ENCODE assay signal across 11 cellular contexts in the genomic region with DNA sequence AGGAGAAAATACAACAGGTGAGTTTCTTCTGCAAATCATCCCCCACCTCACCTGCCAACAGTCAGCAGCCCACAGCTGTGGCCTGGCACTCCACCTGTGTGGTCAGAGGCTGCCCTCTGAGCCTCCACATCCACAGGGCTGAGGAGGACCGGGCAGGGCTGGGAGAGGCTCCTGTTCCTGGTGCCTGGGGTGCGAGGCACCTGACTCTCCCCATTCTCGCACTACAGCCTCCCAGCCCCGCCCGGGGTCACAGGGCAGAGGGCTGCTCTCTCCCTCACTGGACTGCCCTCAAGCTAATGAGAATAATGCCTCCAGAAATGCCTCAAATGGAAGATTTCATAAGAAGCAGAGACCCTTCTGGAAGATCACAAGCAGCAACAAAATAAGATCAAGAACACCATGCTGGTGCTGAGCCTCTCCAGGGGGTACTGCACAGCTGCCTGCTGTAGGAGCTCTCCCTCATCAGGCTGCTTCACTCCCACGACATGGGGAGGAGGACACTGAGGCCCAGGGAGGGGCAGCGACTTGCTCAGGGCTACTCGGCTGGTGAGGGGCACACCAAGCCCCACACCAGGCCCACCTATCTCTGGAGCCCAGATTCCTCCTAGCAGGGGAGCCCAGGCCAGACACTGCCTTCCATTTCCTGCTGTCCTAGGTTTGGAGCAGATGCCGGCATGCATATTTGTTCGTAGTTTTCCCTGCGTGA.
DNase-seq lines count a peak whose midpoint lies in the region; ATAC-seq and TF ChIP-seq lines count a peak whose summit lies in the region.
"Had no signal": no experiment of that assay in that cellular context is flagged by ENCODE, and none has a peak within 500 bp of the region (broad histone marks: within the 10 kb centered on the region; RNA-seq: fewer than 3 reads in every experiment).

No MANE protein-coding gene starts in this region.

- peak; percentile 33 for DNase-seq in lower lobe of right lung
- no peak for DNase-seq in HAP-1 (ENCODE audit: low spot score in 2 of 2)
- DNase-seq in sigmoid colon: no peak
- no peak for DNase-seq in OCI-LY7 (ENCODE audit: low spot score)
- no peak for DNase-seq in NCI-H1436 (lab: John Stamatoyannopoulos, UW)
- DNase-seq: activated naive CD4-positive, alpha-beta T cell treated with anti-CD3 and anti-CD28 coated beads, Interleukin-2, amount 10 ng/mL, durations not matched to agents 7 days and 5 days; cerebellar nuclear complex had no signal

- POLR2A ChIA-PET in OCI-LY7 (lab: Charles Lee): no interaction called here

- no peak overlapping the region for H3K4me3 Mint-ChIP-seq in IgD-negative memory B cell
- no peak overlapping the region for H3K4me3 Mint-ChIP-seq in stimulated activated memory B cell treated with anti-CD40 and anti-IgM and Interleukin-4, amounts not matched to agents 10 μg/mL and 1 μg/mL and 100 μg/mL, for 72 hours
- H3K4me3 Mint-ChIP-seq: activated naive CD4-positive, alpha-beta T cell treated with anti-CD3 and anti-CD28 coated beads, Interleukin-2, amount 10 ng/mL, durations not matched to agents 7 days and 5 days had no signal

- H2AFZ ChIP-seq in OCI-LY7 (ENCODE audit: low read length): no peak overlapping the region

- H3K36me3 Mint-ChIP-seq in IgD-negative memory B cell: peaks cover under 1% of the 10 kb centered on the region
- H3K36me3 Mint-ChIP-seq in stimulated activated memory B cell treated with anti-CD40 and anti-IgM and Interleukin-4, amounts not matched to agents 10 μg/mL and 1 μg/mL and 100 μg/mL, for 72 hours: peaks cover 19% of the 10 kb centered on the region

- H3K79me2 ChIP-seq in OCI-LY7 (ENCODE audit: insufficient read depth, low read depth, low read length): peaks cover 13% of the 10 kb centered on the region; the same call in 1 of the 2 replicates

- H3K27me3 ChIP-seq in lower lobe of right lung (ENCODE audit: low read depth) (no peaks in the 10 kb centered on the region), HAP-1 (ENCODE audit: low read depth) (no peaks in the 10 kb centered on the region), sigmoid colon (no peaks in the 10 kb centered on the region)

- H3K9me3 Mint-ChIP-seq in IgD-negative memory B cell: no peaks in the 10 kb centered on the region
- no peaks in the 10 kb centered on the region for H3K9me3 Mint-ChIP-seq in stimulated activated memory B cell treated with anti-CD40 and anti-IgM and Interleukin-4, amounts not matched to agents 10 μg/mL and 1 μg/mL and 100 μg/mL, for 72 hours
- H3K9me3 Mint-ChIP-seq: activated naive CD4-positive, alpha-beta T cell treated with anti-CD3 and anti-CD28 coated beads, Interleukin-2, amount 10 ng/mL, durations not matched to agents 7 days and 5 days had no signal

- no peak for TF ChIP-seq CTCF in lower lobe of right lung (IDR thresholded peaks at IDR 0.05)
- no peak for TF ChIP-seq CTCF in sigmoid colon (IDR thresholded peaks at IDR 0.05)
- TF ChIP-seq CTCF in OCI-LY7 (conservative IDR thresholded peaks at IDR 0.05; ENCODE audit: low read length): no peak

- CTCF ChIA-PET in OCI-LY7 (lab: Charles Lee; ENCODE audit: unreplicated experiment): interaction anchor here (0.6 kb wide), 2 partner anchors 9 to 1639 kb away, joined by 3 read pairs; no protein-coding TSS in a partner anchor

- H3K27ac ChIP-seq in angular gyrus (ENCODE audit: low read depth, low read length) (peak overlapping the region; percentile 74), lower lobe of right lung (peak overlapping the region; percentile 32), sigmoid colon (no peak overlapping the region), OCI-LY7 (ENCODE audit: low read depth, low read length, poor library complexity, severe bottlenecking) (no peak overlapping the region)

- no peak for ATAC-seq in lower lobe of right lung
- no peak for ATAC-seq in stimulated activated memory B cell treated with anti-CD40 and anti-IgM and Interleukin-4, amounts not matched to agents 10 μg/mL and 1 μg/mL and 100 μg/mL, for 72 hours

- H3K9me3 ChIP-seq in lower lobe of right lung (no peaks in the 10 kb centered on the region), HAP-1 (no peaks in the 10 kb centered on the region), sigmoid colon (no peaks in the 10 kb centered on the region), OCI-LY7 (ENCODE audit: low read length) (no peaks in the 10 kb centered on the region)

- peaks cover 67% of the 10 kb centered on the region for H3K4me1 ChIP-seq in lower lobe of right lung
- peaks cover 15% of the 10 kb centered on the region for H3K4me1 ChIP-seq in HAP-1
- H3K4me1 ChIP-seq in sigmoid colon: peaks cover 0 to 47% (median 27%) of the 10 kb centered on the region in 4 donors
- H3K4me1 ChIP-seq in OCI-LY7 (ENCODE audit: insufficient read depth, low read length, poor library complexity, severe bottlenecking): no peaks in the 10 kb centered on the region

- intact Hi-C loops in lower lobe of right lung (cut with DNase I) (no loop called here), sigmoid colon (cut with DNase I) (no loop called here), OCI-LY7 (cut with micrococcal nuclease; ENCODE audit: unreplicated experiment) (no loop called here)

- H3K36me3 ChIP-seq in lower lobe of right lung (peaks cover 8% of the 10 kb centered on the region), HAP-1 (replicated peaks) (no peaks in the 10 kb centered on the region; the same call in 1 of the 2 replicates), sigmoid colon (peaks cover 0 to 14% (median 2%) of the 10 kb centered on the region in 4 donors), OCI-LY7 (ENCODE audit: insufficient read depth, low read length) (peaks cover 78% of the 10 kb centered on the region)

- H3K4me3 ChIP-seq in lower lobe of right lung (no peak overlapping the region), HAP-1 (no peak overlapping the region), sigmoid colon (no peak overlapping the region), OCI-LY7 (ENCODE audit: low read depth, low read length, poor library complexity, severe bottlenecking) (no peak overlapping the region)
- H3K4me3 ChIP-seq: smooth muscle cell had no signal

- no peaks in the 10 kb centered on the region; the same call in 1 of the 2 replicates for H4K20me1 ChIP-seq in OCI-LY7 (ENCODE audit: insufficient read depth, low read length)

- TF ChIP-seq EP300 in sigmoid colon (IDR thresholded peaks at IDR 0.05): no peak

- in situ Hi-C loops in HAP-1 (cut with MboI; ENCODE audit: low sequenced_read_pairs): no loop called here

- H3K4me1 Mint-ChIP-seq in IgD-negative memory B cell: peaks cover 10 to 27% (median 25%) of the 10 kb centered on the region in 3 donors
- H3K4me1 Mint-ChIP-seq in stimulated activated memory B cell treated with anti-CD40 and anti-IgM and Interleukin-4, amounts not matched to agents 10 μg/mL and 1 μg/mL and 100 μg/mL, for 72 hours: peaks cover 49% of the 10 kb centered on the region

- H3K27me3 Mint-ChIP-seq in IgD-negative memory B cell: no peaks in the 10 kb centered on the region
- no peaks in the 10 kb centered on the region for H3K27me3 Mint-ChIP-seq in stimulated activated memory B cell treated with anti-CD40 and anti-IgM and Interleukin-4, amounts not matched to agents 10 μg/mL and 1 μg/mL and 100 μg/mL, for 72 hours
- H3K27me3 Mint-ChIP-seq: activated naive CD4-positive, alpha-beta T cell treated with anti-CD3 and anti-CD28 coated beads, Interleukin-2, amount 10 ng/mL, durations not matched to agents 7 days and 5 days had no signal

- TF ChIP-seq POLR2A in sigmoid colon (IDR thresholded peaks at IDR 0.05): no peak

- H3K9me2 ChIP-seq in OCI-LY7 (ENCODE audit: insufficient read depth, low read length): no peaks in the 10 kb centered on the region

- WGBS in sigmoid colon, 2 donors: 53 to 77% methylated on average over 11 of the region's 11 CpGs

- no peak overlapping the region for H3K4me2 ChIP-seq in OCI-LY7 (ENCODE audit: low read length)
- H3K4me2 ChIP-seq: smooth muscle cell had no signal

- peak overlapping the region; percentile 31 to 86 (median 77) for H3K27ac Mint-ChIP-seq in IgD-negative memory B cell
- H3K27ac Mint-ChIP-seq in stimulated activated memory B cell treated with anti-CD40 and anti-IgM and Interleukin-4, amounts not matched to agents 10 μg/mL and 1 μg/mL and 100 μg/mL, for 72 hours: peak overlapping the region; percentile 75
- H3K27ac Mint-ChIP-seq: activated naive CD4-positive, alpha-beta T cell treated with anti-CD3 and anti-CD28 coated beads, Interleukin-2, amount 10 ng/mL, durations not matched to agents 7 days and 5 days had no signal

- BruUV-seq in OCI-LY7 (replicated peaks; lab: Mats Ljungman, UMichigan): no TSS peak

Comparison
In these comparisons a context has a peak if more than half of its experiments do, and no peak if none do; other contexts are left out.
1. H3K27ac ChIP-seq: peak in angular gyrus (single experiment) and lower lobe of right lung (single experiment); none in sigmoid colon (0 of 4) and OCI-LY7 (single experiment).